ENCODE assay signal across 16 cellular contexts in the genomic region with DNA sequence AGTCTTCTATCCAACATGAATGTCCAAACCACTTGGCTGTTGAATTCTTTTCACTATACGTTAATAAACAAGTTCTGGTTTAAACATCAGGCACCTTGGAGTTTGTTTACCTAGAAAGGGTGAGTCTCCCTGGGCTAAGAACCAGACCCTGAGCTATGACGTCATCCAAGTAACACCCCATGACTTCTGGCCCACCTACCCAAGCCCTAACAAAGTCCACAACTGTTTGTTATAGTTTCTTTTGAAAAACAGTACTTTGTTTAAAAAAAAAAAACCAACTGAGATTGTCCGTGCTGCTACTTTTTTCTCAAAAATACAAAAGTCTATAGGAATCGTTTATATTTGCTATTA.
A peak's percentile ranks its signal among the peaks of the same experiment; 100 is the strongest.
DNase-seq lines count a peak whose midpoint lies in the region; ATAC-seq and TF ChIP-seq lines count a peak whose summit lies in the region.
"Had no signal": no experiment of that assay in that cellular context is flagged by ENCODE, and none has a peak within 500 bp of the region (broad histone marks: within the 10 kb centered on the region; RNA-seq: fewer than 3 reads in every experiment).

No MANE protein-coding gene starts in this region.

- H4K20me1 ChIP-seq in hepatocyte (ENCODE audit: insufficient read depth, poor library complexity, severe bottlenecking): no peaks in the 10 kb centered on the region

- H3K27ac Mint-ChIP-seq in HFFc6: peak overlapping the region; percentile 85
- H3K27ac Mint-ChIP-seq: CD8-positive, alpha-beta memory T cell; effector memory CD8-positive, alpha-beta T cell; T-helper 17 cell had no signal

- no peaks in the 10 kb centered on the region for H3K27me3 ChIP-seq in ACC112 (ENCODE audit: insufficient read depth, low read length)
- H3K27me3 ChIP-seq in hepatocyte: no peaks in the 10 kb centered on the region

- H3K79me2 ChIP-seq in ACC112 (ENCODE audit: control insufficient read depth, insufficient read depth, low read length, unreplicated experiment): peaks cover 88% of the 10 kb centered on the region
- peaks cover 70% of the 10 kb centered on the region for H3K79me2 ChIP-seq in hepatocyte

- H3K27ac ChIP-seq in ACC112 (ENCODE audit: low read depth, low read length) (peak overlapping the region; percentile 73), hepatocyte (peak overlapping the region; percentile 33)

- TF ChIP-seq CTCF in HFFc6 (IDR thresholded peaks at IDR 0.05): no peak
- no peak for TF ChIP-seq CTCF in hepatocyte (IDR thresholded peaks at IDR 0.05; ENCODE audit: poor library complexity)

- no peaks in the 10 kb centered on the region for H3K36me3 ChIP-seq in ACC112 (ENCODE audit: insufficient read depth, low read length)
- H3K36me3 ChIP-seq in hepatocyte (replicated peaks; ENCODE audit: insufficient read depth, low read depth): no peaks in the 10 kb centered on the region

- H3K4me3 Mint-ChIP-seq in HFFc6: peak overlapping the region; percentile 73
- H3K4me3 Mint-ChIP-seq: CD8-positive, alpha-beta memory T cell; effector memory CD8-positive, alpha-beta T cell; neural crest cell; T-helper 17 cell had no signal

- H2AFZ ChIP-seq in ACC112 (ENCODE audit: low read length, unreplicated experiment) (no peak overlapping the region), hepatocyte (no peak overlapping the region)

- intact Hi-C loops in left colon (cut with DNase I, micrococcal nuclease): no loop called here

- H3K4me1 ChIP-seq in ACC112 (ENCODE audit: control insufficient read depth, insufficient read depth, low read length, unreplicated experiment): peaks cover 71% of the 10 kb centered on the region
- peaks cover 1% of the 10 kb centered on the region for H3K4me1 ChIP-seq in hepatocyte (ENCODE audit: insufficient read depth)

- H3K9me2 ChIP-seq in hepatocyte (replicated peaks; ENCODE audit: insufficient read depth): no peaks in the 10 kb centered on the region

- WGBS in hepatocyte (ENCODE audit: low lambda C conversion rate, missing lambda C conversion rate): 55% methylated on average over 4 of the region's 4 CpGs

- H3K36me3 Mint-ChIP-seq in HFFc6 (ENCODE audit: low read depth): peaks cover 18% of the 10 kb centered on the region
- H3K36me3 Mint-ChIP-seq: CD8-positive, alpha-beta memory T cell had no signal

- H3K9me3 ChIP-seq in hepatocyte (ENCODE audit: low read depth): no peaks in the 10 kb centered on the region

- H3K4me3 ChIP-seq in ACC112 (ENCODE audit: low read depth, low read length) (no peak overlapping the region), hepatocyte (no peak overlapping the region)
- H3K4me3 ChIP-seq: lung had no signal

- no peaks in the 10 kb centered on the region for H3K9me3 Mint-ChIP-seq in HFFc6
- H3K9me3 Mint-ChIP-seq: effector memory CD8-positive, alpha-beta T cell; neural crest cell had no signal

- DNase-seq in HFFc6: no peak
- DNase-seq in amniotic epithelial cell (ENCODE audit: low read depth): peak; percentile 32
- peak; percentile 31 for DNase-seq in hepatocyte (ENCODE audit: low spot score)
- no peak for DNase-seq in iPS-NIHi11 (ENCODE audit: low spot score)
- DNase-seq in left colon: no peak
- DNase-seq: activated CD8-positive, alpha-beta memory T cell treated with anti-CD3 and anti-CD28 coated beads for 24 hours; CD8-positive, alpha-beta memory T cell; effector memory CD8-positive, alpha-beta T cell; foreskin fibroblast; NCI-H1092 treated with DMSO at 0.1 percent for 48 hours; T-helper 17 cell had no signal

- H3K27me3 Mint-ChIP-seq in HFFc6 (ENCODE audit: insufficient read depth): peaks cover 2% of the 10 kb centered on the region
- H3K27me3 Mint-ChIP-seq: effector memory CD8-positive, alpha-beta T cell; T-helper 17 cell had no signal

- H3K4me2 ChIP-seq in hepatocyte: no peak overlapping the region

- no peak for ATAC-seq in GM18868 (IDR thresholded peaks at IDR 0.05; ENCODE audit: unreplicated experiment)
- no peak for ATAC-seq in left colon
- ATAC-seq in GM18870 (IDR thresholded peaks at IDR 0.05; ENCODE audit: unreplicated experiment): no peak
- ATAC-seq: effector memory CD8-positive, alpha-beta T cell; T-helper 17 cell had no signal

- peaks cover 78% of the 10 kb centered on the region for H3K4me1 Mint-ChIP-seq in HFFc6 (ENCODE audit: low read depth)
- H3K4me1 Mint-ChIP-seq: CD8-positive, alpha-beta memory T cell had no signal

Comparison
In these comparisons a context has a peak if more than half of its experiments do, and no peak if none do; other contexts are left out.
1. DNase-seq: peak in amniotic epithelial cell (single experiment) and hepatocyte (single experiment); none in HFFc6 (single experiment), iPS-NIHi11 (single experiment) and left colon (0 of 2).